Comparison of ENCODE assay signal across 23 cellular contexts in the genomic region with DNA sequence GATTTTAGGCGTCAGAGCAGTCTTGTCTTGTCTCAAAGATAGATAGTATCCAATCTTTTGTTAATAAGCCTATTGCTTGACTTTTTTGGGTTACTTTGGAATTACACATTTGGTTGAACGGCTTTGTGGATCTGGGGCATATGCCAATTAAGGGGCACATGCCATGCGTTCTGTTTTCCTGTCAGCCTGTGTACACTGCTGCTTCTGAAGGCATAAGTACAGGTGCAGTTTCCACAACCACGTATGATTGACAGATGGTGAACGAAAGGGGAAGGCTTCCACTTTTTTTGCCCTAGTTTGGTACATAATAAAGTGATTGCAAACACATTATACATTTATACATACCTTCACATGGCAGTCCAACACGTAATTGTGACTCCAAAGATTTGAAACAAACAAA.
"Had no signal": no experiment of that assay in that cellular context is flagged by ENCODE, and none has a peak within 500 bp of the region (broad histone marks: within the 10 kb centered on the region; RNA-seq: fewer than 3 reads in every experiment).

No MANE protein-coding gene starts in this region.

- H3K9me3 ChIP-seq: esophagus squamous epithelium, psoas muscle, suprapubic skin, upper lobe of left lung had no signal

- H3K27me3 ChIP-seq: esophagus squamous epithelium, suprapubic skin, upper lobe of left lung had no signal

- DNase-seq: activated CD4-positive, alpha-beta T cell treated with anti-CD3 and anti-CD28 coated beads for 4 hours; activated CD8-positive, alpha-beta memory T cell treated with anti-CD3 and anti-CD28 coated beads, Interleukin-2, amount 50 U/mL, for 48 hours; activated CD8-positive, alpha-beta T cell treated with anti-CD3 and anti-CD28 coated beads, Interleukin-2, amount 10 ng/mL, durations not matched to agents 7 days and 5 days; activated naive CD4-positive, alpha-beta T cell; aorta; esophagus squamous epithelium; foreskin fibroblast; immature natural killer cell; left cardiac atrium; midbrain; naive B cell; psoas muscle; stimulated activated CD4-positive, alpha-beta T cell treated with anti-CD3 and anti-CD28 coated beads, Interleukin-12 subunit alpha, Interleukin-12 subunit beta, amount 100 ng/mL, for 4 hours; stimulated activated CD4-positive, alpha-beta T cell treated with anti-CD3 and anti-CD28 coated beads, Interleukin-2, amount 100 ng/mL, for 48 hours; stimulated activated CD8-positive, alpha-beta memory T cell treated with anti-CD3 and anti-CD28 coated beads, Interleukin-4, amount 100 ng/mL, for 48 hours; stimulated activated naive CD8-positive, alpha-beta T cell treated with anti-CD3 and anti-CD28 coated beads, Interleukin-15, Interleukin-2, amounts not matched to agents 100 U/mL and 50 U/mL, for 24 hours; upper lobe of left lung had no signal

- H3K9me3 Mint-ChIP-seq: activated T-helper 1 cell treated with anti-CD3 and anti-CD28 coated beads, Interleukin-12 subunit alpha, Interleukin-12 subunit beta, Interleukin-2, Interleukin-4 antibody, amounts not matched to agents 30 ng/mL and 10 ng/mL and 1 ng/mL, durations not matched to agents 14 hours and 24 hours and 36 hours; immature natural killer cell; naive B cell had no signal

- H3K4me3 Mint-ChIP-seq: activated CD8-positive, alpha-beta T cell treated with anti-CD3 and anti-CD28 coated beads, Interleukin-2, amount 10 ng/mL, durations not matched to agents 7 days and 5 days; activated T-helper 1 cell treated with anti-CD3 and anti-CD28 coated beads, Interleukin-12 subunit alpha, Interleukin-12 subunit beta, Interleukin-2, Interleukin-4 antibody, amounts not matched to agents 30 ng/mL and 10 ng/mL and 1 ng/mL, durations not matched to agents 14 hours and 24 hours and 36 hours; immature natural killer cell; naive B cell had no signal

- ATAC-seq: activated CD8-positive, alpha-beta T cell treated with anti-CD3 and anti-CD28 coated beads, Interleukin-2, amount 10 ng/mL, durations not matched to agents 7 days and 5 days; left cardiac atrium; psoas muscle; sciatic nerve; stimulated activated naive CD8-positive, alpha-beta T cell treated with anti-CD3 and anti-CD28 coated beads, Interleukin-15, Interleukin-2, amounts not matched to agents 100 U/mL and 50 U/mL, for 24 hours had no signal

- H3K4me3 ChIP-seq: esophagus squamous epithelium, lung, psoas muscle, suprapubic skin, upper lobe of left lung had no signal

- FAIRE-seq: bronchial epithelial cell, colon had no signal

- H3K4me1 ChIP-seq: esophagus squamous epithelium, psoas muscle, suprapubic skin had no signal

- H3K27me3 Mint-ChIP-seq: naive B cell had no signal

- H3K4me1 Mint-ChIP-seq: immature natural killer cell, naive B cell had no signal

- H3K27ac ChIP-seq: esophagus squamous epithelium, psoas muscle, suprapubic skin, upper lobe of left lung had no signal

- H3K27ac Mint-ChIP-seq: activated CD8-positive, alpha-beta T cell treated with anti-CD3 and anti-CD28 coated beads, Interleukin-2, amount 10 ng/mL, durations not matched to agents 7 days and 5 days; activated T-helper 1 cell treated with anti-CD3 and anti-CD28 coated beads, Interleukin-12 subunit alpha, Interleukin-12 subunit beta, Interleukin-2, Interleukin-4 antibody, amounts not matched to agents 30 ng/mL and 10 ng/mL and 1 ng/mL, durations not matched to agents 14 hours and 24 hours and 36 hours; immature natural killer cell; naive B cell had no signal
